23 cellular contexts compared by ENCODE assay signal in genomic region chr3:124163689-124164088, GRCh38.
"Had no signal": no experiment of that assay in that cellular context is flagged by ENCODE, and none has a peak within 500 bp of the region (broad histone marks: within the 10 kb centered on the region; RNA-seq: fewer than 3 reads in every experiment).

No MANE protein-coding gene starts in this region.

- H3K27me3 ChIP-seq: SJSA1 had no signal

- FAIRE-seq: HTR-8/SVneo, RCC 7860 had no signal

- H3K27ac ChIP-seq: HL-60, SJSA1, SK-N-MC had no signal

- H3K9me3 ChIP-seq: MG63, SJSA1 had no signal

- H3K4me1 ChIP-seq: SJSA1 had no signal

- H3K4me3 ChIP-seq: MG63, SJSA1, SK-N-MC had no signal

- DNase-seq: IMR-90, Karpas-422, KG1, MG63, NCI-H1092, NCI-H1105 treated with DMSO at 0.1 percent for 48 hours, NCI-H1417 treated with DMSO at 0.1 percent for 48 hours, NCI-H146, NCI-H1694 treated with DMSO at 0.1 percent for 48 hours, NCI-H1930, NCI-H2081, NCI-H2107, NCI-H2227 treated with DMSO at 0.1 percent for 48 hours, NCI-H524 treated with DMSO at 0.1 percent for 48 hours, NCI-H82, Right ventricle myocardium superior, RPMI8226, SIG-M5 had no signal

- H3K36me3 ChIP-seq: MG63, SJSA1 had no signal
